In the genomic region with DNA sequence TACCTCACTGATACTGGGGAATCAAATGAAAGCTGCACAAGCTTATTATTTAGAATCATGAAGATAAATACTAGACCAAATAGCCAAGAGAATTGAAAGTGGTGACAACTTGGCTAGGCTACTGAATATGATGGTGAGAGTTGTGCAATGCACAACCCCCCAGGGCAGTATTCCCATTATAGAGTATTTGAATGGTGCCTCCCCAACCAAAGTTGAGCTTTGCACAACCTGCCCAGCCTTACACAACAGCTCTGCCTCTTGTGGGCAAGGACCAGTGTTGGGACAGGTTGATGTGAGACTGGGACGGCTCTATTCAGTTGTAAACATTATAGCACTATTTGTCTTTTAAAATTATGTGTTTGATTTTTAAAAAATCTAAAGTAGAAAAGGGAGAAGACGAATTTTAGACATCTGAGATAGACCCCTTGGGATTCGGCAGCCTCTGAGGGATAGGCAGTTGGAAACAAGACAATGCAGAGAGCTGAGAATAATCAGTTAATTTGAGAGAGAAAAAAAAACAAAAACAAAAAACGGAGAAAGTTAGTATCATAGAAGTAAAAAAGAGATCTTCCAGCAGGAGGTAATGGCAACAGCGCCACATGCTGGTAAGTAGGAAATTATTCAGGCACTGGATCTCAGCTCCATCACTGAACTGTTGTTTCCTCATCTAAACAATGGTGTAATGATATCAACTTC, we compare ENCODE assay signal across 9 cellular contexts.
A peak's percentile ranks its signal among the peaks of the same experiment; 100 is the strongest.
DNase-seq lines count a peak whose midpoint lies in the region; ATAC-seq and TF ChIP-seq lines count a peak whose summit lies in the region.
"Had no signal": no experiment of that assay in that cellular context is flagged by ENCODE, and none has a peak within 500 bp of the region (broad histone marks: within the 10 kb centered on the region; RNA-seq: fewer than 3 reads in every experiment).

No MANE protein-coding gene starts in this region.

- H3K4me3 ChIP-seq in esophagus squamous epithelium (no peak overlapping the region), aorta (ENCODE audit: low read length in 2 of 2) (no peak overlapping the region)

- H3K27me3 ChIP-seq in esophagus squamous epithelium (peaks cover 0 to 61% (median 0%) of the 10 kb centered on the region in 4 donors), aorta (ENCODE audit: control insufficient read depth in 1 of 2, insufficient read depth in 2 of 2, low read length in 1 of 2) (peaks cover 0 to 1% of the 10 kb centered on the region in 2 donors)

- TF ChIP-seq POLR2A in esophagus squamous epithelium (IDR thresholded peaks at IDR 0.05): no peak

- H3K4me1 ChIP-seq in esophagus squamous epithelium: peaks cover 0 to 4% (median 0%) of the 10 kb centered on the region in 3 donors
- no peaks in the 10 kb centered on the region for H3K4me1 ChIP-seq in aorta (ENCODE audit: control insufficient read depth in 1 of 2, insufficient read depth in 2 of 2, low read length in 2 of 2)

- no peaks in the 10 kb centered on the region for H3K36me3 Mint-ChIP-seq in nephron progenitor cell (ENCODE audit: low read depth)

- DNase-seq in H4 (ENCODE audit: low spot score): peak; percentile 65
- peak; percentile 84 for DNase-seq in NCI-H510A treated with DMSO at 0.1 percent for 48 hours (lab: John Stamatoyannopoulos, UW)
- DNase-seq in activated CD4-positive, alpha-beta T cell treated with anti-CD3 and anti-CD28 coated beads, Interleukin-2, amount 50 U/mL, for 1 hour: peak; percentile 44
- DNase-seq in esophagus squamous epithelium (lab: John Stamatoyannopoulos, UW): no peak
- DNase-seq in nephron progenitor cell: peak; percentile 33
- DNase-seq in aorta: no peak

- ATAC-seq in aorta (ENCODE audit: low FRiP score): no peak
- no peak for ATAC-seq in HG03280 (IDR thresholded peaks at IDR 0.05; ENCODE audit: unreplicated experiment)

- intact Hi-C loops in esophagus squamous epithelium (cut with DNase I) (loop anchor here (5.0 kb wide), 2 partner anchors 133 to 148 kb away; no protein-coding TSS in a partner anchor), aorta (cut with DNase I) (loop anchor here (1.0 to 5.0 kb wide), 4 partner anchors 133 to 243 kb away; no protein-coding TSS in a partner anchor)

- H3K27me3 Mint-ChIP-seq in nephron progenitor cell (ENCODE audit: low read depth, poor library complexity): peaks cover 44% of the 10 kb centered on the region

- TF ChIP-seq CTCF in C4-2B (conservative IDR thresholded peaks at IDR 0.05) (peak; percentile 95), esophagus squamous epithelium (IDR thresholded peaks at IDR 0.05) (peak; percentile 53 to 78 (median 74)), nephron progenitor cell (IDR thresholded peaks at IDR 0.05) (peak; percentile 89)

- H3K27ac ChIP-seq in C4-2B: no peak overlapping the region
- H3K27ac ChIP-seq in esophagus squamous epithelium: no peak overlapping the region
- no peak overlapping the region for H3K27ac ChIP-seq in aorta (ENCODE audit: low read depth in 1 of 2, low read length in 2 of 2)
- H3K27ac ChIP-seq: neutrophil had no signal

- H3K36me3 ChIP-seq in esophagus squamous epithelium (no peaks in the 10 kb centered on the region), aorta (ENCODE audit: control insufficient read depth in 1 of 2, insufficient read depth in 2 of 2, low read length in 1 of 2) (no peaks in the 10 kb centered on the region)
- H3K36me3 ChIP-seq: neutrophil had no signal

- H3K27ac Mint-ChIP-seq in nephron progenitor cell: no peak overlapping the region

- no peaks in the 10 kb centered on the region for H3K9me3 Mint-ChIP-seq in nephron progenitor cell

- no peaks in the 10 kb centered on the region for H3K4me1 Mint-ChIP-seq in nephron progenitor cell

- WGBS in esophagus squamous epithelium, 2 donors: 8 to 17% methylated on average over 5 of the region's 5 CpGs
- 11 to 12% methylated on average over 5 of the region's 5 CpGs for WGBS in aorta, 2 donors

- H3K4me3 Mint-ChIP-seq in nephron progenitor cell: no peak overlapping the region

- no peaks in the 10 kb centered on the region for H3K9me3 ChIP-seq in esophagus squamous epithelium
- H3K9me3 ChIP-seq in aorta (ENCODE audit: control insufficient read depth, low read length): no peaks in the 10 kb centered on the region
- H3K9me3 ChIP-seq: neutrophil had no signal

Comparison
In these comparisons a context has a peak if more than half of its experiments do, and no peak if none do; other contexts are left out.
1. DNase-seq: peak in H4 (single experiment), NCI-H510A treated with DMSO at 0.1 percent for 48 hours (single experiment), activated CD4-positive, alpha-beta T cell treated with anti-CD3 and anti-CD28 coated beads, Interleukin-2, amount 50 U/mL, for 1 hour (single experiment) and nephron progenitor cell (single experiment); none in esophagus squamous epithelium (single experiment) and aorta (0 of 2).
2. Peak in every context shown above with its lines, with median percentiles within 50 percentile points of each other: CTCF ChIP-seq.